ENCODE assay signal across 12 cellular contexts in genomic region chr10:24851595-24851994, GRCh38.
A peak's percentile ranks its signal among the peaks of the same experiment; 100 is the strongest.
DNase-seq lines count a peak whose midpoint lies in the region; ATAC-seq and TF ChIP-seq lines count a peak whose summit lies in the region.
"Had no signal": no experiment of that assay in that cellular context is flagged by ENCODE, and none has a peak within 500 bp of the region (broad histone marks: within the 10 kb centered on the region; RNA-seq: fewer than 3 reads in every experiment).

No MANE protein-coding gene starts in this region.

- peaks cover 0 to 5% (median 0%) of the 10 kb centered on the region in 3 donors for H3K36me3 Mint-ChIP-seq in CD8-positive, alpha-beta memory T cell
- H3K36me3 Mint-ChIP-seq: IgD-negative memory B cell had no signal

- H3K9me2 ChIP-seq in OCI-LY7 (ENCODE audit: insufficient read depth, low read length): no peaks in the 10 kb centered on the region

- TF ChIP-seq CTCF in AG10803 (conservative IDR thresholded peaks at IDR 0.05; ENCODE audit: low read length) (no peak), OCI-LY7 (conservative IDR thresholded peaks at IDR 0.05; ENCODE audit: low read length) (no peak)

- no peaks in the 10 kb centered on the region for H4K20me1 ChIP-seq in OCI-LY7 (ENCODE audit: insufficient read depth, low read length)

- H3K9me3 Mint-ChIP-seq in CD8-positive, alpha-beta memory T cell: no peaks in the 10 kb centered on the region
- H3K9me3 Mint-ChIP-seq: IgD-negative memory B cell had no signal

- intact Hi-C loops in left colon (cut with DNase I, micrococcal nuclease) (no loop called here), OCI-LY7 (cut with micrococcal nuclease; ENCODE audit: unreplicated experiment) (no loop called here)

- H3K4me2 ChIP-seq in OCI-LY7 (ENCODE audit: low read length): no peak overlapping the region

- H3K4me1 ChIP-seq in CD8-positive, alpha-beta memory T cell (ENCODE audit: insufficient read depth, low read length): no peaks in the 10 kb centered on the region
- no peaks in the 10 kb centered on the region for H3K4me1 ChIP-seq in OCI-LY7 (ENCODE audit: insufficient read depth, low read length, poor library complexity, severe bottlenecking)
- H3K4me1 ChIP-seq: spleen had no signal

- no peaks in the 10 kb centered on the region for H3K27me3 ChIP-seq in CD8-positive, alpha-beta memory T cell (ENCODE audit: insufficient read depth, low read length, poor library complexity, severe bottlenecking)
- H3K27me3 ChIP-seq: foreskin keratinocyte, spleen had no signal

- DNase-seq in AG10803 (ENCODE audit: low read depth) (peak; percentile 26), NCI-H146 (lab: John Stamatoyannopoulos, UW) (peak; percentile 93), amniotic epithelial cell (ENCODE audit: low read depth) (peak; percentile 63), left colon (peak; percentile 44 to 45), SW480 (ENCODE audit: low spot score) (no peak), medulla oblongata (ENCODE audit: extremely low spot score) (no peak), OCI-LY7 (ENCODE audit: low spot score) (no peak)
- no peak for DNase-seq in CD8-positive, alpha-beta memory T cell
- DNase-seq: foreskin keratinocyte, mesenchymal stem cell, spleen had no signal

- no peak overlapping the region for H2AFZ ChIP-seq in OCI-LY7 (ENCODE audit: low read length)

- POLR2A ChIA-PET in CD8-positive, alpha-beta memory T cell (lab: Charles Lee): no interaction called here
- POLR2A ChIA-PET in OCI-LY7 (lab: Charles Lee): no interaction called here

- H3K27ac Mint-ChIP-seq in CD8-positive, alpha-beta memory T cell: no peak overlapping the region
- H3K27ac Mint-ChIP-seq: IgD-negative memory B cell had no signal

- H3K9me3 ChIP-seq in CD8-positive, alpha-beta memory T cell (ENCODE audit: low read length): no peaks in the 10 kb centered on the region
- no peaks in the 10 kb centered on the region for H3K9me3 ChIP-seq in OCI-LY7 (ENCODE audit: low read length)
- H3K9me3 ChIP-seq: spleen had no signal

- no peaks in the 10 kb centered on the region for H3K79me2 ChIP-seq in OCI-LY7 (ENCODE audit: insufficient read depth, low read depth, low read length)

- H3K4me3 ChIP-seq in AG10803 (ENCODE audit: low read length): no peak overlapping the region
- no peak overlapping the region for H3K4me3 ChIP-seq in CD8-positive, alpha-beta memory T cell (ENCODE audit: low read length)
- H3K4me3 ChIP-seq in OCI-LY7 (ENCODE audit: low read depth, low read length, poor library complexity, severe bottlenecking): no peak overlapping the region
- H3K4me3 ChIP-seq: spleen had no signal

- no peaks in the 10 kb centered on the region for H3K36me3 ChIP-seq in CD8-positive, alpha-beta memory T cell (ENCODE audit: insufficient read depth, low read length)
- no peaks in the 10 kb centered on the region for H3K36me3 ChIP-seq in OCI-LY7 (ENCODE audit: insufficient read depth, low read length)
- H3K36me3 ChIP-seq: spleen had no signal

- H3K27me3 Mint-ChIP-seq in CD8-positive, alpha-beta memory T cell: peaks cover 1 to 14% of the 10 kb centered on the region in 2 donors

- CTCF ChIA-PET in CD8-positive, alpha-beta memory T cell (lab: Charles Lee): no interaction called here
- CTCF ChIA-PET in OCI-LY7 (lab: Charles Lee; ENCODE audit: unreplicated experiment): no interaction called here

- ATAC-seq in left colon: peak; percentile 82
- ATAC-seq: foreskin keratinocyte had no signal

- no peak overlapping the region for H3K27ac ChIP-seq in CD8-positive, alpha-beta memory T cell (ENCODE audit: low read depth, low read length)
- H3K27ac ChIP-seq in OCI-LY7 (ENCODE audit: low read depth, low read length, poor library complexity, severe bottlenecking): no peak overlapping the region
- H3K27ac ChIP-seq: foreskin keratinocyte, spleen had no signal

- peaks cover 0 to 3% (median 0%) of the 10 kb centered on the region in 3 donors for H3K4me1 Mint-ChIP-seq in CD8-positive, alpha-beta memory T cell

- no TSS peak for BruUV-seq in OCI-LY7 (replicated peaks; lab: Mats Ljungman, UMichigan)

- H3K4me3 Mint-ChIP-seq in CD8-positive, alpha-beta memory T cell: no peak overlapping the region

Comparison
In these comparisons a context has a peak if more than half of its experiments do, and no peak if none do; other contexts are left out.
1. DNase-seq: peak in AG10803 (single experiment), NCI-H146 (single experiment), amniotic epithelial cell (single experiment) and left colon (2 of 2); none in SW480 (single experiment), medulla oblongata (single experiment), CD8-positive, alpha-beta memory T cell (0 of 5) and OCI-LY7 (single experiment).